Comparison of ENCODE assay signal across 12 cellular contexts in the genomic region with DNA sequence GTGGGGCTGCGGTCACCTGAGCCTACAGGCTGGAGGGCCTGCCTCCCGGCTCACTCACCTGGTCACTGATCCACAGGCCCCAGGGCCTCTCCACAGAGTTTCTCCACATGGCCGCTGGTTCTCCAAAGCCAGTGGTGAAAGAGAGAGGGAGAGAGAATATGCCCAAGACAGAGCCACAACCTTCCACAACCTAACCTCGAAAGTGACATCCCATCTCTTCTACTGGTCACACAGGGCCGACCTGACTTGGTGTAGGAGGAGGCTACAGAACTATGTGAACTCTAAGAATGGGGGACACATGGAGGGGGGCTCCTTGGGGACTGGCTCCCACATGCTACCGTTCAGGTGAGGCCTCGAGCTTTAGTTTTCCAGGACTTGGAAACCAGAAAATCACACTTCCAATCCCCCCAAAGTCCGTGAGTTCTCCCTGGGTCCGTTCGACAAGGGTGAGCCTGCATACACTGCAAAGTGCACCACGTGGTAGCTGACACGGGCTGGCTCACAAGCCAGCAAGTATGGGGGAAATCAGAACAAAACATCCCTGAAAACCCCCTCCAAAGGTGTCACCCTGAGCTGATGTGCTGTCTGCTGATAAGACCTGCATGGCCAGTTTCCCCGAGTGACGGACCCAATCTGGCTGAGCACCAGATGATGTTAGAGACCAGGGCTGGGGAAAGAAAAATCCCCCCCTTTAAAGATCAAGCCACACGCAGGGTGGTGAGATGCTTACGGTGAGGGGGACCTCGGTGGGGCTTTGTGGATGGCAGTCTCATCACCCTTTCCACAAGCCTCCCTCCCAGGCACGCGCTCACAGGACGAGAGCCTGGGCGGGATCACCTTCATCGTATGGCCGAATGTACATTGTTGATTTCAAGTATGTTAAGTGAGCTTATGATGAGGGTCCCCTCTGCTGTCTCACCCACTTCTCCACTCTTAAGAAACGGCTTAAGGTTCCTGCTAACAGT. TPM values are rescaled to one million over a fixed set of nuclear protein-coding genes. Genes with fewer than 3 reads are reported as not detected.
DNase-seq lines count a peak whose midpoint lies in the region; ATAC-seq and FAIRE-seq lines count a peak whose summit lies in the region.
"Had no signal": no experiment of that assay in that cellular context is flagged by ENCODE, and none has a peak within 500 bp of the region (broad histone marks: within the 10 kb centered on the region; RNA-seq: fewer than 3 reads in every experiment).

No MANE protein-coding gene starts in this region.

- peak overlapping the region; percentile 49 for H3K4me3 Mint-ChIP-seq in T-helper 2 cell treated with Interferon-gamma antibody and Interleukin-4, amounts not matched to agents 5 μg/mL and 100 μg/mL, for 36 hours

- peaks cover 19% of the 10 kb centered on the region for H3K4me1 Mint-ChIP-seq in T-helper 2 cell treated with Interferon-gamma antibody and Interleukin-4, amounts not matched to agents 5 μg/mL and 100 μg/mL, for 36 hours (ENCODE audit: low read depth)

- no peaks in the 10 kb centered on the region for H3K9me3 ChIP-seq in mononuclear cell (ENCODE audit: low read depth, low read length)
- H3K9me3 ChIP-seq: psoas muscle, vagina had no signal

- no peak for ATAC-seq in GM19397 (IDR thresholded peaks at IDR 0.05; ENCODE audit: unreplicated experiment)
- no peak for ATAC-seq in HG02981 (IDR thresholded peaks at IDR 0.05; ENCODE audit: unreplicated experiment)
- ATAC-seq: psoas muscle had no signal

- H3K9me3 Mint-ChIP-seq in T-helper 2 cell treated with Interferon-gamma antibody and Interleukin-4, amounts not matched to agents 5 μg/mL and 100 μg/mL, for 36 hours, result no peaks in the 10 kb centered on the region

- H3K4me3 ChIP-seq in mononuclear cell (ENCODE audit: low read length), result peak overlapping the region; percentile 24
- H3K4me3 ChIP-seq: psoas muscle, vagina had no signal

- DNase-seq in T-helper 2 cell treated with Interferon-gamma antibody and Interleukin-4, amounts not matched to agents 5 μg/mL and 100 μg/mL, for 36 hours (ENCODE audit: low spot score), result no peak
- peak; percentile 55 to 57 for DNase-seq in activated T-cell treated with anti-CD3 and anti-CD28 coated beads, Interleukin-2, amount 50 U/mL, for 48 hours
- peak; percentile 61 for DNase-seq in stimulated activated CD8-positive, alpha-beta memory T cell treated with anti-CD3 and anti-CD28 coated beads, Interleukin-4, amount 100 ng/mL, for 48 hours
- DNase-seq in frontal cortex (ENCODE audit: low spot score in 2 of 2) (no peak), ureter (ENCODE audit: low spot score) (no peak)
- DNase-seq: dermis blood vessel endothelial cell, Karpas-422 had no signal

- FAIRE-seq in frontal cortex (lab: Jason Lieb, UNC), result no peak

- H3K27me3 Mint-ChIP-seq in T-helper 2 cell treated with Interferon-gamma antibody and Interleukin-4, amounts not matched to agents 5 μg/mL and 100 μg/mL, for 36 hours (ENCODE audit: low read depth), result peaks cover 14% of the 10 kb centered on the region

- peaks cover 9% of the 10 kb centered on the region for H3K4me1 ChIP-seq in mononuclear cell (ENCODE audit: insufficient read depth, low read length)

- no peaks in the 10 kb centered on the region for H3K27me3 ChIP-seq in mononuclear cell (ENCODE audit: insufficient read depth, low read length)
- H3K27me3 ChIP-seq: vagina had no signal

- H3K27ac Mint-ChIP-seq in T-helper 2 cell treated with Interferon-gamma antibody and Interleukin-4, amounts not matched to agents 5 μg/mL and 100 μg/mL, for 36 hours, result peak overlapping the region; percentile 34

- H3K36me3 Mint-ChIP-seq in T-helper 2 cell treated with Interferon-gamma antibody and Interleukin-4, amounts not matched to agents 5 μg/mL and 100 μg/mL, for 36 hours (ENCODE audit: low read depth), result no peaks in the 10 kb centered on the region

RNA-seq across cellular contexts. Expression of a gene that starts 54.2 kb away (rescaled TPM):
- total RNA-seq in mononuclear cell (7.5 TPM), frontal cortex (52.6 TPM), ureter (58.0 TPM)

Comparison
In these comparisons a context has a peak if more than half of its experiments do, and no peak if none do; other contexts are left out.
1. DNase-seq: peak in activated T-cell treated with anti-CD3 and anti-CD28 coated beads, Interleukin-2, amount 50 U/mL, for 48 hours (2 of 2) and stimulated activated CD8-positive, alpha-beta memory T cell treated with anti-CD3 and anti-CD28 coated beads, Interleukin-4, amount 100 ng/mL, for 48 hours (single experiment); none in T-helper 2 cell treated with Interferon-gamma antibody and Interleukin-4, amounts not matched to agents 5 μg/mL and 100 μg/mL, for 36 hours (single experiment), frontal cortex (0 of 2) and ureter (single experiment).